ENCODE assay signal across 21 cellular contexts in the genomic region with DNA sequence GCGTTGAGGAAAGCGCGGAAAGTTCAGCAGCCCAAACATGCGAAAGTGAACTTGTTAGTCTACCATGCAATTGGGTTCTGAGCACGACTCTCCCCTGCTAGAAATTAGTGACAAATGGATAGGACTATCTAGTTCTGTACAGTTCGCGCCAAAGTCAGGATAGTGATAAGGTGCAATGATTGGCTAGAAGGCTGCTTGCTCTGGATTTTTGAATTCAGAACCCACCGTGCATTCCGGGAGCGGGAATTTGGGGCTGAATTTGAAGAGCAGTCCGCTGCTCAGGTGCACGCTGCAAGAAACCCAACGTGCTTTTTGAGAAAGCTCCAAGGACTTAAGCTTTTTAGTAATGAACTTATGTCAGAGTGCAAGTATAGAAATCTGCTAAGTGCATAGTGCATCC. TPM values are rescaled to one million over a fixed set of nuclear protein-coding genes. Genes with fewer than 3 reads are reported as not detected.
"Had no signal": no experiment of that assay in that cellular context is flagged by ENCODE, and none has a peak within 500 bp of the region (broad histone marks: within the 10 kb centered on the region; RNA-seq: fewer than 3 reads in every experiment).

No MANE protein-coding gene starts in this region.

- H3K9me3 ChIP-seq: colonic mucosa, right atrium auricular region, testis, upper lobe of left lung had no signal

- H3K27me3 ChIP-seq: testis had no signal

- ATAC-seq: activated T-helper 17 cell treated with anti-CD3 and anti-CD28 coated beads, Interleukin-2, amount 50 U/mL, for 72 hours; esophagus mucosa; left ventricle myocardium superior; naive thymus-derived CD8-positive, alpha-beta T cell; stimulated activated naive CD8-positive, alpha-beta T cell treated with anti-CD3 and anti-CD28 coated beads, Interleukin-15, amount 100 ng/mL, for 72 hours had no signal

- H3K27ac ChIP-seq: colonic mucosa, right atrium auricular region, testis, upper lobe of left lung had no signal

- H3K27ac Mint-ChIP-seq: activated naive CD4-positive, alpha-beta T cell treated with anti-CD3 and anti-CD28 coated beads, Interleukin-2, amount 10 ng/mL, durations not matched to agents 7 days and 5 days; activated T-helper 17 cell treated with anti-CD3 and anti-CD28 coated beads, Interleukin-2, amount 50 U/mL, for 72 hours; brain; naive thymus-derived CD8-positive, alpha-beta T cell; stimulated activated naive CD8-positive, alpha-beta T cell treated with anti-CD3 and anti-CD28 coated beads, Interleukin-15, amount 100 ng/mL, for 72 hours; WTC11 had no signal

- FAIRE-seq: endometrium had no signal

- H3K4me3 ChIP-seq: colonic mucosa, right atrium auricular region, upper lobe of left lung had no signal

- DNase-seq: activated CD4-positive, alpha-beta T cell treated with anti-CD3 and anti-CD28 coated beads for 4 hours; activated CD8-positive, alpha-beta memory T cell treated with anti-CD3 and anti-CD28 coated beads, Interleukin-2, amount 50 U/mL, for 48 hours; activated naive CD4-positive, alpha-beta T cell treated with anti-CD3 and anti-CD28 coated beads, Interleukin-2, amount 10 ng/mL, durations not matched to agents 7 days and 5 days; amniotic stem cell; central memory CD4-positive, alpha-beta T cell; colonic mucosa; left ventricle myocardium superior; naive thymus-derived CD8-positive, alpha-beta T cell; occipital lobe; stimulated activated naive CD8-positive, alpha-beta T cell treated with anti-CD3 and anti-CD28 coated beads, Interleukin-15, amount 100 ng/mL, for 72 hours had no signal

- H3K9me3 Mint-ChIP-seq: activated naive CD4-positive, alpha-beta T cell treated with anti-CD3 and anti-CD28 coated beads, Interleukin-2, amount 10 ng/mL, durations not matched to agents 7 days and 5 days; activated T-helper 17 cell treated with anti-CD3 and anti-CD28 coated beads, Interleukin-2, amount 50 U/mL, for 72 hours; stimulated activated naive CD8-positive, alpha-beta T cell treated with anti-CD3 and anti-CD28 coated beads, Interleukin-15, amount 100 ng/mL, for 72 hours; WTC11 had no signal

- H3K36me3 ChIP-seq: colonic mucosa, right atrium auricular region, upper lobe of left lung had no signal

- H3K4me1 ChIP-seq: colonic mucosa, testis had no signal

RNA-seq across cellular contexts. Expression of gene ESX1, which starts 0.7 kb away (rescaled TPM):
- total RNA-seq: activated T-helper 17 cell treated with anti-CD3 and anti-CD28 coated beads, Interleukin-2, amount 50 U/mL, for 72 hours; colonic mucosa; esophagus mucosa; kidney epithelial cell; left ventricle myocardium superior; mucosa of gallbladder; naive thymus-derived CD8-positive, alpha-beta T cell; occipital lobe; posterior vena cava; right atrium auricular region; upper lobe of left lung; WTC11 had no signal
- polyA plus RNA-seq: naive thymus-derived CD8-positive, alpha-beta T cell had no signal
